8 cellular contexts compared by ENCODE assay signal in genomic region chr19:8392017-8392591, GRCh38. TPM values are rescaled to one million over a fixed set of nuclear protein-coding genes. Genes with fewer than 3 reads are reported as not detected.
DNase-seq lines count a peak whose midpoint lies in the region; ATAC-seq and TF ChIP-seq lines count a peak whose summit lies in the region.

No MANE protein-coding gene starts in this region.

- TF ChIP-seq POLR2A in spleen (IDR thresholded peaks at IDR 0.05): no peak

- H3K9me3 ChIP-seq in ascending aorta: no peaks in the 10 kb centered on the region
- H3K9me3 ChIP-seq in spleen: no peaks in the 10 kb centered on the region

- no peaks in the 10 kb centered on the region for H3K27me3 ChIP-seq in ascending aorta
- H3K27me3 ChIP-seq in spleen (replicated peaks in 1 of 7): no peaks in the 10 kb centered on the region

- ATAC-seq in left lobe of liver: peak; percentile 1
- ATAC-seq in HG02938 (IDR thresholded peaks at IDR 0.05; ENCODE audit: unreplicated experiment): no peak
- no peak for ATAC-seq in GM19328 (IDR thresholded peaks at IDR 0.05; ENCODE audit: unreplicated experiment)

- H3K4me3 Mint-ChIP-seq in HFFc6: no peak overlapping the region

- DNase-seq in HFFc6 (no peak), ascending aorta (ENCODE audit: low spot score in 2 of 2) (no peak), left lobe of liver (ENCODE audit: low spot score) (no peak), spleen (no peak), NOMO-1 (lab: John Stamatoyannopoulos, UW; ENCODE audit: unreplicated experiment in 2 of 2) (no peak), HUDEP-2 (lab: John Stamatoyannopoulos, UW; ENCODE audit: unreplicated experiment in 76 of 76) (no peak)

- peak overlapping the region; percentile 100 for H3K27ac ChIP-seq in ascending aorta
- peak overlapping the region; percentile 60 to 100 (median 100) for H3K27ac ChIP-seq in spleen

- peaks cover 5% of the 10 kb centered on the region for H3K36me3 Mint-ChIP-seq in HFFc6 (ENCODE audit: low read depth)

- H3K27me3 Mint-ChIP-seq in HFFc6 (ENCODE audit: insufficient read depth): no peaks in the 10 kb centered on the region; the same call in 1 of the 2 replicates

- peak overlapping the region in 1 of 2 donors; percentile 97 for H3K4me3 ChIP-seq in ascending aorta
- H3K4me3 ChIP-seq in spleen: peak overlapping the region in 1 of 8 donors; percentile 77

- peaks cover 39% of the 10 kb centered on the region for H3K4me1 Mint-ChIP-seq in HFFc6 (ENCODE audit: low read depth)

- peaks cover 18 to 48% of the 10 kb centered on the region in 2 donors for H3K4me1 ChIP-seq in ascending aorta
- peaks cover 34 to 84% (median 64%) of the 10 kb centered on the region in 6 donors for H3K4me1 ChIP-seq in spleen

- H3K9me3 Mint-ChIP-seq in HFFc6: no peaks in the 10 kb centered on the region

- WGBS in spleen, 5 donors: 30 to 56% (median 44%) methylated on average over 9 to 11 of the region's 11 CpGs

- intact Hi-C loops in ascending aorta (cut with DNase I) (loop anchor here (1.0 kb wide), 1 partner anchor 71 kb away; the partner anchor contains the start of genes NDUFA7 and RPS28), spleen (cut with DNase I; ENCODE audit: low total_unique reads) (no loop called here)

- TF ChIP-seq CTCF in HFFc6 (IDR thresholded peaks at IDR 0.05) (no peak), ascending aorta (IDR thresholded peaks at IDR 0.05) (no peak), spleen (IDR thresholded peaks at IDR 0.05 in 8 of 11, conservative IDR thresholded peaks at IDR 0.05 in 3 of 11) (no peak)

- H3K27ac Mint-ChIP-seq in HFFc6: peak overlapping the region; percentile 52; the same call in 1 of the 2 replicates

- H3K36me3 ChIP-seq in ascending aorta (no peaks in the 10 kb centered on the region), spleen (peaks cover 0 to 37% (median 0%) of the 10 kb centered on the region in 6 donors)

RNA-seq across cellular contexts. Expression of gene RAB11B, which starts 1.9 kb away (rescaled TPM):
- total RNA-seq in HFFc6 (2021; fragmentation: NEBNext Ultra II Directional; extraction: Animal tissue kit (Norgen Biotek cat#: 25700)): 100 to 1,000 TPM in 1 of 6 experiments, 10 to 100 TPM in 5; 82.5 to 107 (median 92.4) TPM
- 70.8 TPM for total RNA-seq in ascending aorta
- total RNA-seq in left lobe of liver: 57.5 TPM
- 100 to 1,000 TPM in 4 of 7 donors, 10 to 100 TPM in 3; 60.2 to 114 (median 100) TPM for total RNA-seq in spleen
- polyA plus RNA-seq in spleen: 100 to 1,000 TPM in 1 of 3 donors, 10 to 100 TPM in 2; 42.0 to 101 (median 42.5) TPM

RNA-seq across cellular contexts. Expression of gene MARCHF2, which starts 21.0 kb away (rescaled TPM):
- 10 to 100 TPM; 23.5 to 30.2 (median 26.0) TPM for total RNA-seq in HFFc6 (2021; fragmentation: NEBNext Ultra II Directional; extraction: Animal tissue kit (Norgen Biotek cat#: 25700))
- total RNA-seq in ascending aorta (151 TPM), left lobe of liver (44.6 TPM), spleen (100 to 1,000 TPM in 3 of 7 donors, 10 to 100 TPM in 4; 52.1 to 212 (median 81.1) TPM)
- 10 to 100 TPM; 33.4 to 42.8 (median 36.2) TPM for polyA plus RNA-seq in spleen

RNA-seq across cellular contexts. Expression of gene ANGPTL4, which starts 28.1 kb away (rescaled TPM):
- 1 to 10 TPM; 1.5 to 9.8 (median 2.0) TPM for total RNA-seq in HFFc6 (2021; fragmentation: NEBNext Ultra II Directional; extraction: Animal tissue kit (Norgen Biotek cat#: 25700))
- total RNA-seq in ascending aorta (161 TPM), left lobe of liver (64.2 TPM), spleen (10 to 100 TPM in 4 of 7 donors, 1 to 10 TPM in 3; 1.8 to 28.3 (median 11.8) TPM)
- 1 to 10 TPM; 7.4 to 8.5 (median 7.8) TPM for polyA plus RNA-seq in spleen

RNA-seq across cellular contexts. Expression of gene KANK3, which starts 49.0 kb away (rescaled TPM):
- under 1 TPM in 2 of 6 experiments, not detected in 4; 0.26 to 0.30 TPM for total RNA-seq in HFFc6 (2021; fragmentation: NEBNext Ultra II Directional; extraction: Animal tissue kit (Norgen Biotek cat#: 25700))
- total RNA-seq in ascending aorta (47.4 TPM), left lobe of liver (7.2 TPM), spleen (10 to 100 TPM; 42.2 to 84.6 (median 54.6) TPM)
- 10 to 100 TPM; 14.0 to 66.7 (median 50.3) TPM for polyA plus RNA-seq in spleen

RNA-seq across cellular contexts. Expression of gene HNRNPM, which starts 52.7 kb away (rescaled TPM):
- 100 to 1,000 TPM; 144 to 217 (median 194) TPM for total RNA-seq in HFFc6 (2021; fragmentation: NEBNext Ultra II Directional; extraction: Animal tissue kit (Norgen Biotek cat#: 25700))
- total RNA-seq in ascending aorta (198 TPM), left lobe of liver (66.9 TPM), spleen (100 to 1,000 TPM; 105 to 229 (median 147) TPM)
- 100 to 1,000 TPM in 1 of 3 donors, 10 to 100 TPM in 2; 77.1 to 153 (median 79.9) TPM for polyA plus RNA-seq in spleen
